10 cellular contexts compared by ENCODE assay signal in genomic region chr15:70154440-70155347, GRCh38. TPM values are rescaled to one million over a fixed set of nuclear protein-coding genes. Genes with fewer than 3 reads are reported as not detected.
A peak's percentile ranks its signal among the peaks of the same experiment; 100 is the strongest.
DNase-seq lines count a peak whose midpoint lies in the region; ATAC-seq, FAIRE-seq and TF ChIP-seq lines count a peak whose summit lies in the region.
"Had no signal": no experiment of that assay in that cellular context is flagged by ENCODE, and none has a peak within 500 bp of the region (broad histone marks: within the 10 kb centered on the region; RNA-seq: fewer than 3 reads in every experiment).

No MANE protein-coding gene starts in this region.

- H2AFZ ChIP-seq in K562 (ENCODE audit: low read depth, low read length), result no peak overlapping the region
- no peak overlapping the region for H2AFZ ChIP-seq in PC-9

- TF ChIP-seq EP300 in K562 (IDR thresholded peaks at IDR 0.05; ENCODE audit: low read length), result no peak

- DNase-seq in KBM-7 (peak; percentile 43), K562 (ENCODE audit: extremely low read depth in 1 of 4, low spot score in 3 of 4) (no peak), iPS-NIHi7 (ENCODE audit: extremely low spot score) (peak; percentile 45), sciatic nerve (ENCODE audit: low spot score) (peak; percentile 59), PC-9 (no peak), RWPE1 (ENCODE audit: low spot score) (no peak), putamen (ENCODE audit: low spot score) (no peak)
- DNase-seq: CD4-positive, CD25-positive, alpha-beta regulatory T cell had no signal

- POLR2A ChIA-PET in K562 (lab: Yijun Ruan, JAX), result interaction anchor here (0.6 to 1.4 kb wide), 3 partner anchors 21 to 147 kb away, joined by 3 to 4 read pairs (median 3); no protein-coding TSS in a partner anchor
- POLR2A ChIA-PET in PC-9 (lab: Charles Lee; ENCODE audit: unreplicated experiment), result no interaction called here
- POLR2A ChIA-PET in RWPE1 (lab: Yijun Ruan, JAX; ENCODE audit: low non-redundant PET), result no interaction called here

- H3K4me2 ChIP-seq in K562 (ENCODE audit: insufficient read depth, low read length), result no peak overlapping the region
- H3K4me2 ChIP-seq in PC-9, result no peak overlapping the region

- H4K20me1 ChIP-seq in K562 (replicated peaks; ENCODE audit: control insufficient read depth, insufficient read depth, low read length) (no peaks in the 10 kb centered on the region; the same call in 1 of the 2 replicates), PC-9 (ENCODE audit: insufficient read depth) (no peaks in the 10 kb centered on the region)

- no peak for TF ChIP-seq POLR2A in K562 (conservative IDR thresholded peaks at IDR 0.05)

- intact Hi-C loops in K562 (cut with micrococcal nuclease) (no loop called here), sciatic nerve (cut with DNase I) (no loop called here), PC-9 (cut with micrococcal nuclease; ENCODE audit: unreplicated experiment) (no loop called here)

- peak overlapping the region in 1 of 2 experiments; percentile 7; a peak in 2 of 4 replicates for H3K9ac ChIP-seq in K562 (ENCODE audit: insufficient read depth in 1 of 2, low read depth in 2 of 2, low read length in 2 of 2)

- peak; percentile 34; the same call in 2 of the 3 replicates for ATAC-seq in K562
- peak; percentile 62 for ATAC-seq in sciatic nerve
- ATAC-seq in GM19351 (IDR thresholded peaks at IDR 0.05; ENCODE audit: unreplicated experiment), result no peak
- ATAC-seq: psoas muscle had no signal

- TF ChIP-seq CTCF in K562 (IDR thresholded peaks at IDR 0.05 in 2 of 3, conservative IDR thresholded peaks at IDR 0.05 in 1 of 3; ENCODE audit: insufficient read depth in 2 of 3, low read depth in 1 of 3, low read length in 3 of 3), result no peak
- TF ChIP-seq CTCF in PC-9 (conservative IDR thresholded peaks at IDR 0.05), result no peak
- TF ChIP-seq CTCF in RWPE1 (conservative IDR thresholded peaks at IDR 0.05; ENCODE audit: low read depth), result no peak

- no peaks in the 10 kb centered on the region for H3K9me2 ChIP-seq in PC-9 (ENCODE audit: insufficient read depth)

- H3K36me3 ChIP-seq in K562 (ENCODE audit: control insufficient read depth, insufficient read depth, low read length) (no peaks in the 10 kb centered on the region), PC-9 (ENCODE audit: low read depth) (no peaks in the 10 kb centered on the region)

- 2% methylated on average over 16 of the region's 21 CpGs for WGBS in K562 (ENCODE audit: insufficient coverage, low coverage, missing lambda C conversion rate)

- CTCF ChIA-PET in K562 (lab: Yijun Ruan, JAX; ENCODE audit: low intra/inter-chr PET ratio) (no interaction called here), PC-9 (lab: Charles Lee) (no interaction called here), RWPE1 (lab: Yijun Ruan, JAX) (interaction anchor here (1.1 kb wide), 1 partner anchor 13 kb away, joined by 3 read pairs; no protein-coding TSS in a partner anchor)

- H3K27ac ChIP-seq in K562 (ENCODE audit: extremely low read depth, low read depth, low read length), result no peak overlapping the region
- H3K27ac ChIP-seq in PC-9, result no peak overlapping the region
- no peak overlapping the region for H3K27ac ChIP-seq in RWPE1
- H3K27ac ChIP-seq: psoas muscle had no signal

- no peak for FAIRE-seq in K562 (lab: Jason Lieb, UNC)

- H3K9me3 ChIP-seq in K562 (replicated peaks; ENCODE audit: control insufficient read depth, insufficient read depth, low read depth, low read length) (no peaks in the 10 kb centered on the region), PC-9 (ENCODE audit: insufficient read depth, low read depth) (no peaks in the 10 kb centered on the region)
- H3K9me3 ChIP-seq: psoas muscle had no signal

- TF ChIP-seq RAD21 in K562 (CRISPR knock-in tag; conservative IDR thresholded peaks at IDR 0.05 in 1 of 2, IDR thresholded peaks at IDR 0.05 in 1 of 2), result no peak

- H3K4me3 ChIP-seq in K562 (no peak overlapping the region), PC-9 (no peak overlapping the region)
- H3K4me3 ChIP-seq: psoas muscle had no signal

- in situ Hi-C loops in KBM-7 (cut with MboI; ENCODE audit: low pct_unique_long_range_greater_than_20kb, low sequenced_read_pairs), result no loop called here
- in situ Hi-C loops in K562 (cut with MboI), result no loop called here

- H3K4me1 ChIP-seq in K562 (replicated peaks in 1 of 2; ENCODE audit: control insufficient read depth in 2 of 2, insufficient read depth in 2 of 2, low read length in 2 of 2) (peaks cover 5% of the 10 kb centered on the region in 2 experiments; a peak in 2 of 5 replicates), PC-9 (replicated peaks; ENCODE audit: insufficient read depth) (peaks cover 13% of the 10 kb centered on the region)

- H3K79me2 ChIP-seq in K562 (ENCODE audit: control insufficient read depth, insufficient read depth, low read length) (no peaks in the 10 kb centered on the region), PC-9 (ENCODE audit: low read depth) (no peaks in the 10 kb centered on the region)

- no TSS peak for BruUV-seq in K562 (replicated peaks; lab: Mats Ljungman, UMichigan)
- BruUV-seq in PC-9 (replicated peaks; lab: Mats Ljungman, UMichigan), result no TSS peak

- no peaks in the 10 kb centered on the region for H3F3A ChIP-seq in PC-9 (ENCODE audit: insufficient read depth, low read depth)

- H3K27me3 ChIP-seq in K562 (ENCODE audit: control insufficient read depth in 2 of 2, insufficient read depth in 2 of 2, low read length in 2 of 2) (peaks cover 35 to 61% of the 10 kb centered on the region in 2 experiments), PC-9 (ENCODE audit: insufficient read depth, low read depth) (no peaks in the 10 kb centered on the region)

- no peaks in the 10 kb centered on the region for H3K9me1 ChIP-seq in K562 (ENCODE audit: control insufficient read depth, insufficient read depth, low read length)

TF ChIP-seq in K562, 482 proteins besides CTCF, POLR2A, EP300 and RAD21:
- TF ChIP-seq CBFA2T3 (IDR thresholded peaks at IDR 0.05) (peak; percentile 49), TAL1 (IDR thresholded peaks at IDR 0.05) (0 out of 2 replicates have a peak, but pooled peaks have one; percentile 7), NEUROD1 (IDR thresholded peaks at IDR 0.05; ENCODE audit: borderline replicate concordance, low read depth, low read length, partially characterized antibody) (no peak), ZNF124 (CRISPR knock-in tag; IDR thresholded peaks at IDR 0.05) (no peak), CBFA2T2 (conservative IDR thresholded peaks at IDR 0.05) (peak; percentile 26; the same call in 1 of the 2 replicates), E2F4 (CRISPR knock-in tag; IDR thresholded peaks at IDR 0.05; ENCODE audit: low read depth) (no peak), DNMT1 (IDR thresholded peaks at IDR 0.05) (no peak), MEIS2 (IDR thresholded peaks at IDR 0.05; ENCODE audit: partially characterized antibody) (no peak)

RNA-seq across cellular contexts. Expression of gene TLE3, which starts 57.0 kb away (rescaled TPM):
- 47.5 and 98.2 TPM in 2 replicates for total RNA-seq in K562 (2011; cell fraction: chromatin; rRNA removed; ENCODE audit: low replicate concordance)
- 56.7 and 69.2 TPM in 2 replicates for total RNA-seq in K562 (2011; cell fraction: nucleolus; rRNA removed)
- total RNA-seq in K562 (2011; cell fraction: nucleoplasm; rRNA removed), result 49.1 and 56.6 TPM in 2 replicates
- 26.9 and 31.6 TPM in 2 replicates for total RNA-seq in K562 (2014; rRNA removed)
- 13.4 and 14.2 TPM in 2 replicates for total RNA-seq in K562 (2014; rRNA removed; fragmentation: Illumina TruSeq; extraction: Trizol)
- 14.1 and 14.3 TPM in 2 replicates for total RNA-seq in K562 (2015; rRNA removed; fragmentation: Illumina TruSeq; extraction: Trizol)
- total RNA-seq in K562 (2021), result 78.3 and 84.2 TPM in 2 replicates
- 6.4 and 14.8 TPM in 2 replicates for polyA plus RNA-seq in K562 (2011; rRNA removed)
- 8.4 and 9.7 TPM in 2 replicates for polyA plus RNA-seq in K562 (2011; cell fraction: cytosol; rRNA removed)
- 34.5 and 47.6 TPM in 2 replicates for polyA plus RNA-seq in K562 (2011; cell fraction: nucleus; rRNA removed)
- 33.7 and 52.9 TPM in 2 replicates for polyA plus RNA-seq in K562 (2012)
- polyA plus RNA-seq in K562 (2014; fragmentation: Illumina TruSeq; extraction: Trizol), result 14.4 and 30.2 TPM in 2 replicates
- 1 to 10 TPM; 1.5 to 2.3 TPM for polyA plus RNA-seq in K562 (2014; fragmentation: Nextera tagmentation; extraction: Ambion mirVana)
- polyA plus RNA-seq in K562 (2014; rRNA removed), result 21.1 and 25.2 TPM in 2 replicates
- polyA minus RNA-seq in K562 (2011; rRNA and poly(A)+ RNA removed), result 32.3 and 47.1 TPM in 2 replicates
- 34.6 and 56.1 TPM in 2 replicates for polyA minus RNA-seq in K562 (2011; cell fraction: cytosol; rRNA and poly(A)+ RNA removed)
- 45.1 and 56.8 TPM in 2 replicates for polyA minus RNA-seq in K562 (2011; cell fraction: nucleus; rRNA and poly(A)+ RNA removed)
- total RNA-seq in sciatic nerve, result 90.1 TPM
- 51.3 and 72.4 TPM in 2 replicates for total RNA-seq in PC-9 (2021)

Comparison
In these comparisons a context has a peak if more than half of its experiments do, and no peak if none do; other contexts are left out.
1. DNase-seq: peak in KBM-7 (single experiment), iPS-NIHi7 (single experiment) and sciatic nerve (single experiment); none in K562 (0 of 4), PC-9 (0 of 2), RWPE1 (single experiment) and putamen (single experiment).